ENCODE assay signal across 8 cellular contexts in genomic region chr1:244864253-244865027, GRCh38. TPM values are rescaled to one million over a fixed set of nuclear protein-coding genes. Genes with fewer than 3 reads are reported as not detected.
DNase-seq lines count a peak whose midpoint lies in the region; ATAC-seq and TF ChIP-seq lines count a peak whose summit lies in the region.

TSS of gene HNRNPU (minus strand) at chr1:244864543. CDS start at chr1:244864307, 236 bp downstream.

- ATAC-seq in DND-41 (ENCODE audit: insufficient read depth, low read depth): peak; percentile 69
- peak; percentile 58 for ATAC-seq in GM21737 (IDR thresholded peaks at IDR 0.05; ENCODE audit: unreplicated experiment)
- peak; percentile 94 for ATAC-seq in esophagus mucosa

- TF ChIP-seq POLR2A in Peyer's patch (IDR thresholded peaks at IDR 0.05): peak; percentile 95 to 99

- H3K36me3 ChIP-seq in DND-41 (ENCODE audit: insufficient read depth, low read length) (peaks cover 42% of the 10 kb centered on the region), KOPT-K1 (ENCODE audit: insufficient read depth, low read length) (peaks cover 40% of the 10 kb centered on the region), Peyer's patch (peaks cover 0 to 10% (median 0%) of the 10 kb centered on the region in 3 donors), muscle layer of duodenum (ENCODE audit: control insufficient read depth in 1 of 2, insufficient read depth in 2 of 2, low read length in 2 of 2) (peaks cover 19 to 38% of the 10 kb centered on the region in 2 donors)

- H3K27ac ChIP-seq in DND-41 (ENCODE audit: low read length) (peak within 1 kb of the TSS; percentile 99), KOPT-K1 (ENCODE audit: low read depth, low read length, poor library complexity, severe bottlenecking) (peak within 1 kb of the TSS; percentile 99), Peyer's patch (peak within 1 kb of the TSS; percentile 97 to 100 (median 100)), muscle layer of duodenum (ENCODE audit: low read length) (peak within 1 kb of the TSS; percentile 99)

- DNase-seq in DND-41 (peak; percentile 96), Peyer's patch (peak; percentile 98 to 99 (median 99))
- peak; percentile 97 to 98 for DNase-seq in activated T-cell treated with anti-CD3 and anti-CD28 coated beads, Interleukin-2, amount 50 U/mL, for 48 hours
- DNase-seq in stimulated activated CD8-positive, alpha-beta memory T cell treated with anti-CD3 and anti-CD28 coated beads, Interleukin-7, amount 100 ng/mL, for 4 hours (ENCODE audit: low read depth in 2 of 2): peak; percentile 89 to 96

- H4K20me1 ChIP-seq in DND-41 (ENCODE audit: insufficient read depth, low read length): peaks cover 34% of the 10 kb centered on the region

- H3K9me3 ChIP-seq in DND-41 (ENCODE audit: insufficient read depth, low read length, severe bottlenecking) (no peaks in the 10 kb centered on the region), KOPT-K1 (ENCODE audit: insufficient read depth, low read length, poor library complexity, severe bottlenecking) (no peaks in the 10 kb centered on the region), Peyer's patch (no peaks in the 10 kb centered on the region), muscle layer of duodenum (ENCODE audit: control insufficient read depth in 1 of 2, low read length in 2 of 2) (no peaks in the 10 kb centered on the region)

- H3K27me3 ChIP-seq in DND-41 (ENCODE audit: insufficient read depth, low read length, poor library complexity): no peaks in the 10 kb centered on the region
- H3K27me3 ChIP-seq in Peyer's patch: no peaks in the 10 kb centered on the region
- H3K27me3 ChIP-seq in muscle layer of duodenum (ENCODE audit: low read depth, low read length): no peaks in the 10 kb centered on the region

- peaks cover 62% of the 10 kb centered on the region for H3K79me2 ChIP-seq in DND-41 (ENCODE audit: insufficient read depth, low read length)

- peak within 1 kb of the TSS; percentile 79 for H3K4me2 ChIP-seq in DND-41 (ENCODE audit: insufficient read depth, low read length)

- H3K9ac ChIP-seq in DND-41 (ENCODE audit: low read depth, low read length): peak within 1 kb of the TSS; percentile 96

- peak within 1 kb of the TSS; percentile 66 to 74 for H3K4me3 ChIP-seq in DND-41 (ENCODE audit: low read depth in 1 of 2, low read length in 2 of 2)
- H3K4me3 ChIP-seq in Peyer's patch: peak within 1 kb of the TSS; percentile 91 to 100 (median 98)
- peak within 1 kb of the TSS; percentile 87 to 92 for H3K4me3 ChIP-seq in muscle layer of duodenum (ENCODE audit: low read depth in 1 of 2, low read length in 2 of 2)

- H3K4me1 ChIP-seq in DND-41 (ENCODE audit: insufficient read depth, low read length) (peaks cover 45% of the 10 kb centered on the region), Peyer's patch (peaks cover 4 to 24% (median 12%) of the 10 kb centered on the region in 4 donors), muscle layer of duodenum (ENCODE audit: control insufficient read depth in 1 of 2, insufficient read depth in 2 of 2, low read length in 2 of 2) (peaks cover 17 to 27% of the 10 kb centered on the region in 2 donors)

- peak; percentile 21 for TF ChIP-seq CTCF in DND-41 (IDR thresholded peaks at IDR 0.05; ENCODE audit: borderline replicate concordance, extremely low read depth, low read length, poor library complexity, severe bottlenecking)
- TF ChIP-seq CTCF in Peyer's patch (IDR thresholded peaks at IDR 0.05): peak; percentile 2 to 62 (median 40)

- H2AFZ ChIP-seq in DND-41 (ENCODE audit: low read depth, low read length): peak within 1 kb of the TSS; percentile 89

RNA-seq across cellular contexts. Expression of gene HNRNPU, which starts in this region (rescaled TPM):
- 100 to 1,000 TPM; 277 to 522 (median 324) TPM for total RNA-seq in Peyer's patch
- total RNA-seq in esophagus mucosa: 164 TPM

Comparison
In these comparisons a context has a peak if more than half of its experiments do, and no peak if none do; other contexts are left out.
1. Peak in every context shown above with its lines: DNase-seq, ATAC-seq, H3K4me3 ChIP-seq and H3K27ac ChIP-seq.